Comparison of ENCODE assay signal across 11 cellular contexts in the genomic region with DNA sequence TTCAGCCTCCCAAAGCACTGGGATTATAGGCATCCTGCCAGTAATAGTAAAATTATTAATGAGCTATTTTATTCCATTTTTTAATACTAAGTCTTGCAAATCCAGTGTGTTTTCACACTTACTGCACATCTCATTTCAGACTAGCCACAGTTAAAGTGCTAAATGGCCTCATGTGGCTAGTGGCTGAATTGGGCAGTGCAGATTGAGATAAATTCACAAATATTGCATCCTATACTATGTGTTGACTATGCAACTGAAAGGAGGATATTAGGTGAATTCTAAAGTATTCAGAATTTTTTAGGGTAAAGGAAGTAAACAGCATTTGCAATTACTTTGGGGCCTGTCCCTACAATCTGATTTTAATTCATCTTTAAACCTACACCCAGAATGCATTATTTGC. TPM values are rescaled to one million over a fixed set of nuclear protein-coding genes. Genes with fewer than 3 reads are reported as not detected.
DNase-seq lines count a peak whose midpoint lies in the region; ATAC-seq, FAIRE-seq and TF ChIP-seq lines count a peak whose summit lies in the region.
"Had no signal": no experiment of that assay in that cellular context is flagged by ENCODE, and none has a peak within 500 bp of the region (broad histone marks: within the 10 kb centered on the region; RNA-seq: fewer than 3 reads in every experiment).

No MANE protein-coding gene starts in this region.

- H3K9me3 Mint-ChIP-seq in activated naive CD8-positive, alpha-beta T cell treated with anti-CD3 and anti-CD28 coated beads, Interleukin-2, amount 10 ng/mL, durations not matched to agents 7 days and 5 days, result peaks cover 3% of the 10 kb centered on the region

- intact Hi-C loops in HepG2 (cut with micrococcal nuclease; ENCODE audit: unreplicated experiment), result no loop called here

- peak overlapping the region; percentile 75 for H3K4me3 Mint-ChIP-seq in activated naive CD8-positive, alpha-beta T cell treated with anti-CD3 and anti-CD28 coated beads, Interleukin-2, amount 10 ng/mL, durations not matched to agents 7 days and 5 days

- no peak overlapping the region for H3K4me2 ChIP-seq in HepG2 (ENCODE audit: low read depth, low read length)

- peaks cover 59% of the 10 kb centered on the region for H3K36me3 Mint-ChIP-seq in activated naive CD8-positive, alpha-beta T cell treated with anti-CD3 and anti-CD28 coated beads, Interleukin-2, amount 10 ng/mL, durations not matched to agents 7 days and 5 days

- ATAC-seq in GM19452 (IDR thresholded peaks at IDR 0.05; ENCODE audit: unreplicated experiment) (peak; percentile 45), HG03139 (IDR thresholded peaks at IDR 0.05; ENCODE audit: unreplicated experiment) (peak; percentile 33), HepG2 (no peak), HG02571 (IDR thresholded peaks at IDR 0.05; ENCODE audit: unreplicated experiment) (no peak)
- peak; percentile 23 for ATAC-seq in activated naive CD8-positive, alpha-beta T cell treated with anti-CD3 and anti-CD28 coated beads, Interleukin-2, amount 10 ng/mL, durations not matched to agents 7 days and 5 days (ENCODE audit: low read depth)

- no peak for TF ChIP-seq EP300 in HepG2 (IDR thresholded peaks at IDR 0.05; ENCODE audit: low read depth in 2 of 2, low read length in 2 of 2)
- no peak for TF ChIP-seq EP300 in HepG2 (CRISPR knock-in tag; IDR thresholded peaks at IDR 0.05; ENCODE audit: borderline replicate concordance)

- no peaks in the 10 kb centered on the region for H3K79me2 ChIP-seq in HepG2 (ENCODE audit: insufficient read depth, low read length)

- no peak overlapping the region for H3K9ac ChIP-seq in HepG2 (ENCODE audit: insufficient read depth, low read depth, low read length)

- no peaks in the 10 kb centered on the region for H3K36me3 ChIP-seq in HepG2 (replicated peaks in 1 of 2; ENCODE audit: control insufficient read depth in 1 of 2, insufficient read depth in 2 of 2, low read length in 2 of 2)

- in situ Hi-C loops in HepG2 (cut with HindIII; ENCODE audit: extremely low pct_ligation_motif_present, low pct_unique_long_range_greater_than_20kb), result no loop called here

- no peak for FAIRE-seq in HepG2 (lab: Jason Lieb, UNC)

- CTCF ChIA-PET in HepG2 (lab: Yijun Ruan, JAX; ENCODE audit: low intra/inter-chr PET ratio, low total read pairs), result no interaction called here

- no peak overlapping the region for H3K27ac ChIP-seq in HepG2 (ENCODE audit: extremely low read length, insufficient read depth, low read length)
- H3K27ac ChIP-seq: epithelial cell of prostate had no signal

- peak; percentile 66 for DNase-seq in GM12865 (ENCODE audit: low read depth)
- DNase-seq in activated naive CD8-positive, alpha-beta T cell treated with anti-CD3 and anti-CD28 coated beads, Interleukin-2, amount 10 ng/mL, durations not matched to agents 7 days and 5 days, result no peak
- DNase-seq in NCI-H748 (lab: John Stamatoyannopoulos, UW; ENCODE audit: unreplicated experiment), result no peak
- DNase-seq in HepG2 (ENCODE audit: low spot score), result no peak
- DNase-seq in DMS53 (lab: John Stamatoyannopoulos, UW), result no peak
- DNase-seq: RPMI8226, trophoblast cell had no signal

- H3K4me3 ChIP-seq in GM12865 (ENCODE audit: low read depth, low read length) (peak overlapping the region; percentile 28), HepG2 (replicated peaks in 1 of 3; ENCODE audit: insufficient read depth in 1 of 3, low read depth in 2 of 3, low read length in 3 of 3) (no peak overlapping the region)

- no peak overlapping the region for H2AFZ ChIP-seq in HepG2 (ENCODE audit: low read length)

- no peak for TF ChIP-seq POLR2A in HepG2 (IDR thresholded peaks at IDR 0.05; ENCODE audit: insufficient read depth in 1 of 2, low read depth in 2 of 2, low read length in 2 of 2)

- POLR2A ChIA-PET in activated naive CD8-positive, alpha-beta T cell treated with anti-CD3 and anti-CD28 coated beads, Interleukin-2, amount 10 ng/mL, durations not matched to agents 7 days and 5 days (lab: Charles Lee), result interaction anchor here (1.0 to 2.8 kb wide), 7 partner anchors 10 to 39 kb away, joined by 3 to 19 read pairs (median 5); partner anchors contain the start of gene APBB1IP
- POLR2A ChIA-PET in HepG2 (lab: Yijun Ruan, JAX), result no interaction called here

- no peaks in the 10 kb centered on the region for H3K27me3 Mint-ChIP-seq in activated naive CD8-positive, alpha-beta T cell treated with anti-CD3 and anti-CD28 coated beads, Interleukin-2, amount 10 ng/mL, durations not matched to agents 7 days and 5 days

- H3K27ac Mint-ChIP-seq in activated naive CD8-positive, alpha-beta T cell treated with anti-CD3 and anti-CD28 coated beads, Interleukin-2, amount 10 ng/mL, durations not matched to agents 7 days and 5 days, result peak overlapping the region; percentile 91

- H4K20me1 ChIP-seq in HepG2 (ENCODE audit: insufficient read depth, low read length), result no peaks in the 10 kb centered on the region

- no peak for TF ChIP-seq RAD21 in HepG2 (CRISPR knock-in tag; IDR thresholded peaks at IDR 0.05)

- H3K9me3 ChIP-seq in HepG2 (ENCODE audit: low read length), result no peaks in the 10 kb centered on the region

- peaks cover 0 to 4% of the 10 kb centered on the region in 2 experiments; a peak in 1 of 5 replicates for H3K27me3 ChIP-seq in HepG2 (ENCODE audit: control insufficient read depth in 1 of 2, insufficient read depth in 2 of 2, low read length in 2 of 2)

- peaks cover 62% of the 10 kb centered on the region for H3K4me1 Mint-ChIP-seq in activated naive CD8-positive, alpha-beta T cell treated with anti-CD3 and anti-CD28 coated beads, Interleukin-2, amount 10 ng/mL, durations not matched to agents 7 days and 5 days

- no peaks in the 10 kb centered on the region for H3K4me1 ChIP-seq in HepG2 (ENCODE audit: insufficient read depth, low read length)

- no TSS peak for BruUV-seq in HepG2 (replicated peaks; lab: Mats Ljungman, UMichigan)

- peak; percentile 27 for TF ChIP-seq CTCF in GM12865 (IDR thresholded peaks at IDR 0.05; ENCODE audit: insufficient read depth, low read depth, low read length, missing control alignments)
- no peak for TF ChIP-seq CTCF in HepG2 (CRISPR knock-in tag; IDR thresholded peaks at IDR 0.05)

TF ChIP-seq in HepG2, 621 proteins besides CTCF, POLR2A, EP300 and RAD21:
- TF ChIP-seq SALL2 (CRISPR knock-in tag; IDR thresholded peaks at IDR 0.05) (no peak), ZNF24 (IDR thresholded peaks at IDR 0.05) (no peak), DRAP1 (CRISPR knock-in tag; IDR thresholded peaks at IDR 0.05) (no peak)

RNA-seq across cellular contexts. Expression of gene APBB1IP, which starts 10.2 kb away (rescaled TPM):
- total RNA-seq in activated naive CD8-positive, alpha-beta T cell treated with anti-CD3 and anti-CD28 coated beads, Interleukin-2, amount 10 ng/mL, durations not matched to agents 7 days and 5 days, result 10 to 100 TPM; 81.1 to 88.7 TPM
- total RNA-seq in HepG2 (2016; rRNA removed; fragmentation: Illumina TruSeq; extraction: Trizol), result not detected in 2 replicates
- total RNA-seq in HepG2 (2016; cell fraction: cytosol; rRNA removed; fragmentation: Illumina TruSeq; extraction: Trizol; ENCODE audit: low read depth), result not detected in 2 replicates
- total RNA-seq in HepG2 (2016; cell fraction: insoluble cytoplasmic fraction; rRNA removed; fragmentation: Illumina TruSeq; extraction: Trizol), result not detected in 2 replicates
- not detected in 2 replicates for total RNA-seq in HepG2 (2016; cell fraction: membrane; rRNA removed; fragmentation: Illumina TruSeq; extraction: Trizol)
- not detected in 2 replicates for total RNA-seq in HepG2 (2016; cell fraction: nucleus; rRNA removed; fragmentation: Illumina TruSeq; extraction: Trizol)
- 0.08 TPM in 1 of 2 replicates, not detected in the other for polyA plus RNA-seq in HepG2 (2011; rRNA removed)
- not detected in 2 replicates for polyA plus RNA-seq in HepG2 (2011; cell fraction: cytosol; rRNA removed)
- not detected in 2 replicates for polyA plus RNA-seq in HepG2 (2011; cell fraction: nucleus; rRNA removed)
- polyA plus RNA-seq in HepG2 (2012), result not detected in 2 replicates
- polyA plus RNA-seq in HepG2 (2016; cell fraction: cytosol; fragmentation: Illumina TruSeq; extraction: Trizol; ENCODE audit: low read depth), result not detected in 2 replicates
- polyA plus RNA-seq in HepG2 (2016; cell fraction: insoluble cytoplasmic fraction; fragmentation: Illumina TruSeq; extraction: Trizol; ENCODE audit: low read depth), result not detected in 2 replicates
- polyA plus RNA-seq in HepG2 (2016; cell fraction: membrane; fragmentation: Illumina TruSeq; extraction: Trizol; ENCODE audit: low read depth), result not detected in 2 replicates
- not detected in 2 replicates for polyA plus RNA-seq in HepG2 (2016; cell fraction: nucleus; fragmentation: Illumina TruSeq; extraction: Trizol; ENCODE audit: insufficient read depth, low read depth)
- polyA minus RNA-seq in HepG2 (2011; rRNA and poly(A)+ RNA removed; ENCODE audit: low replicate concordance), result 0.05 TPM in 1 of 2 replicates, not detected in the other
- not detected in 2 replicates for polyA minus RNA-seq in HepG2 (2011; cell fraction: cytosol; rRNA and poly(A)+ RNA removed)
- not detected in 2 replicates for polyA minus RNA-seq in HepG2 (2011; cell fraction: nucleus; rRNA and poly(A)+ RNA removed)

Comparison
In these comparisons a context has a peak if more than half of its experiments do, and no peak if none do; other contexts are left out.
1. ATAC-seq: peak in GM19452 (single experiment), HG03139 (single experiment) and activated naive CD8-positive, alpha-beta T cell treated with anti-CD3 and anti-CD28 coated beads, Interleukin-2, amount 10 ng/mL, durations not matched to agents 7 days and 5 days (single experiment); none in HepG2 (single experiment) and HG02571 (single experiment).
2. RNA of gene APBB1IP, which starts 10.2 kb away (total RNA-seq): 81.1 to 88.7 TPM in activated naive CD8-positive, alpha-beta T cell treated with anti-CD3 and anti-CD28 coated beads, Interleukin-2, amount 10 ng/mL, durations not matched to agents 7 days and 5 days; not detected in HepG2; every median in the first group is over 10 times any median in the second.